6 cellular contexts compared by ENCODE assay signal in genomic region chr12:55706840-55707671, GRCh38. TPM values are rescaled to one million over a fixed set of nuclear protein-coding genes. Genes with fewer than 3 reads are reported as not detected.
DNase-seq lines count a peak whose midpoint lies in the region; ATAC-seq, FAIRE-seq and TF ChIP-seq lines count a peak whose summit lies in the region.

No MANE protein-coding gene starts in this region.

- no peaks in the 10 kb centered on the region for H4K20me1 ChIP-seq in DOHH2 (ENCODE audit: control insufficient read depth, insufficient read depth, low read depth, low read length)

- FAIRE-seq in GM19239 (lab: Jason Lieb, UNC) (no peak), GM12892 (lab: Jason Lieb, UNC) (no peak)

- H3K4me3 ChIP-seq in DOHH2 (ENCODE audit: low read length) (no peak overlapping the region), right lobe of liver (peak overlapping the region; percentile 50 to 56 (median 52))

- peak overlapping the region; percentile 18; the same call in 1 of the 2 replicates for H3K4me2 ChIP-seq in DOHH2 (ENCODE audit: low read length)

- H3K36me3 ChIP-seq in DOHH2 (ENCODE audit: control insufficient read depth, low read length) (no peaks in the 10 kb centered on the region), right lobe of liver (no peaks in the 10 kb centered on the region)

- H3K27me3 ChIP-seq in DOHH2 (ENCODE audit: control insufficient read depth, low read length) (peaks cover 39% of the 10 kb centered on the region), right lobe of liver (no peaks in the 10 kb centered on the region)

- no peaks in the 10 kb centered on the region for H3K9me2 ChIP-seq in DOHH2 (replicated peaks; ENCODE audit: control insufficient read depth, low read length)

- intact Hi-C loops in activated B cell treated with CpG ODN at 0.5 μM for 24 hours (cut with micrococcal nuclease): loop anchor here (2.0 kb wide), 2 partner anchors 24 to 34 kb away; no protein-coding TSS in a partner anchor
- intact Hi-C loops in right lobe of liver (cut with DNase I): no loop called here

- DNase-seq in activated B cell treated with CpG ODN at 0.5 μM for 24 hours (no peak), right lobe of liver (no peak), GM19239 (ENCODE audit: insufficient read length, low spot score) (no peak), H4 (ENCODE audit: low spot score) (no peak), GM12892 (ENCODE audit: insufficient read length) (no peak)

- no peaks in the 10 kb centered on the region for H3K9me3 ChIP-seq in DOHH2 (ENCODE audit: control insufficient read depth, insufficient read depth, low read length)
- H3K9me3 ChIP-seq in right lobe of liver: no peaks in the 10 kb centered on the region

- peak; percentile 32 for ATAC-seq in activated B cell treated with CpG ODN at 0.5 μM for 24 hours (ENCODE audit: low read depth)
- peak; percentile 7 to 36 (median 16) for ATAC-seq in right lobe of liver

- H3K4me3 Mint-ChIP-seq in activated B cell treated with CpG ODN at 0.5 μM for 24 hours: peak overlapping the region; percentile 86

- peaks cover 35% of the 10 kb centered on the region for H3K4me1 ChIP-seq in DOHH2 (ENCODE audit: control insufficient read depth, low read length)
- H3K4me1 ChIP-seq in right lobe of liver: peaks cover 0 to 36% (median 0%) of the 10 kb centered on the region in 4 donors

- H3K9me3 Mint-ChIP-seq in activated B cell treated with CpG ODN at 0.5 μM for 24 hours: no peaks in the 10 kb centered on the region

- no peaks in the 10 kb centered on the region for H3F3A ChIP-seq in DOHH2 (ENCODE audit: control insufficient read depth, insufficient read depth)

- CTCF ChIA-PET in activated B cell treated with CpG ODN at 0.5 μM for 24 hours (lab: Charles Lee): interaction anchor here (0.7 to 1.9 kb wide), 5 partner anchors 9 to 61 kb away, joined by 3 to 5 read pairs (median 4); partner anchors contain the start of gene BLOC1S1

- peaks cover 4% of the 10 kb centered on the region for H3K27me3 Mint-ChIP-seq in activated B cell treated with CpG ODN at 0.5 μM for 24 hours

- no peak for TF ChIP-seq POLR2A in right lobe of liver (IDR thresholded peaks at IDR 0.05)
- no peak for TF ChIP-seq POLR2A in GM12892 (IDR thresholded peaks at IDR 0.05; ENCODE audit: low read depth, low read length)

- H3K27ac Mint-ChIP-seq in activated B cell treated with CpG ODN at 0.5 μM for 24 hours: no peak overlapping the region

- 13% methylated on average over 14 of the region's 23 CpGs for WGBS in right lobe of liver (ENCODE audit: insufficient coverage, low coverage, low lambda C conversion rate, missing lambda C conversion rate)

- peaks cover 23% of the 10 kb centered on the region for H3K4me1 Mint-ChIP-seq in activated B cell treated with CpG ODN at 0.5 μM for 24 hours

- H3K27ac ChIP-seq in DOHH2 (ENCODE audit: low read depth, low read length): no peak overlapping the region
- no peak overlapping the region for H3K27ac ChIP-seq in right lobe of liver

- POLR2A ChIA-PET in activated B cell treated with CpG ODN at 0.5 μM for 24 hours (lab: Charles Lee): interaction anchor here (0.5 to 1.8 kb wide), 6 partner anchors 9 to 1405 kb away, joined by 3 to 9 read pairs (median 3); partner anchors contain the start of gene BLOC1S1

- H3K79me2 ChIP-seq in DOHH2 (ENCODE audit: control insufficient read depth, low read length): no peaks in the 10 kb centered on the region

- TF ChIP-seq CTCF in DOHH2 (IDR thresholded peaks at IDR 0.05; ENCODE audit: low read depth, low read length, poor library complexity, severe bottlenecking): no peak
- TF ChIP-seq CTCF in activated B cell treated with CpG ODN at 0.5 μM for 24 hours (IDR thresholded peaks at IDR 0.05): no peak
- no peak for TF ChIP-seq CTCF in right lobe of liver (IDR thresholded peaks at IDR 0.05)

- H3K36me3 Mint-ChIP-seq in activated B cell treated with CpG ODN at 0.5 μM for 24 hours (ENCODE audit: low read depth): no peaks in the 10 kb centered on the region

RNA-seq across cellular contexts. Expression of gene ITGA7, which starts 0.6 kb away (rescaled TPM):
- total RNA-seq in activated B cell treated with CpG ODN at 0.5 μM for 24 hours: 1.4 and 2.1 TPM in 2 replicates
- 10 to 100 TPM in 3 of 6 experiments, 1 to 10 TPM in 3; 3.1 to 20.1 (median 8.3) TPM for total RNA-seq in right lobe of liver
- total RNA-seq in H4 (2014; rRNA removed; shearing (Covaris generic)): 0.88 and 1.2 TPM in 2 replicates
- polyA plus RNA-seq in GM12892 (2012; ENCODE audit: missing spikeins): 2.2 TPM

RNA-seq across cellular contexts. Expression of gene BLOC1S1, which starts 8.8 kb away (rescaled TPM):
- 91.0 and 104 TPM in 2 replicates for total RNA-seq in activated B cell treated with CpG ODN at 0.5 μM for 24 hours
- 100 to 1,000 TPM in 3 of 6 experiments, 10 to 100 TPM in 3; 81.8 to 175 (median 99.0) TPM for total RNA-seq in right lobe of liver
- total RNA-seq in H4 (2014; rRNA removed; shearing (Covaris generic)): 116 and 160 TPM in 2 replicates
- 87.6 TPM for polyA plus RNA-seq in GM12892 (2012; ENCODE audit: missing spikeins)

RNA-seq across cellular contexts. Expression of gene RDH5, which starts 13.1 kb away (rescaled TPM):
- total RNA-seq in activated B cell treated with CpG ODN at 0.5 μM for 24 hours: 10.3 and 16.5 TPM in 2 replicates
- total RNA-seq in right lobe of liver: 10 to 100 TPM; 26.3 to 52.5 (median 43.0) TPM
- total RNA-seq in H4 (2014; rRNA removed; shearing (Covaris generic)): 0.49 and 0.81 TPM in 2 replicates
- polyA plus RNA-seq in GM12892 (2012; ENCODE audit: missing spikeins): 3.9 TPM

RNA-seq across cellular contexts. Expression of gene CD63, which starts 21.8 kb away (rescaled TPM):
- 104 and 111 TPM in 2 replicates for total RNA-seq in activated B cell treated with CpG ODN at 0.5 μM for 24 hours
- total RNA-seq in right lobe of liver: 100 to 1,000 TPM; 213 to 556 (median 317) TPM
- total RNA-seq in H4 (2014; rRNA removed; shearing (Covaris generic)): 1,118 and 1,197 TPM in 2 replicates
- 131 TPM for polyA plus RNA-seq in GM12892 (2012; ENCODE audit: missing spikeins)

RNA-seq across cellular contexts. Expression of gene GDF11, which starts 35.9 kb away (rescaled TPM):
- total RNA-seq in activated B cell treated with CpG ODN at 0.5 μM for 24 hours (5.2 and 6.4 TPM in 2 replicates), right lobe of liver (under 1 TPM; 0.25 to 0.95 (median 0.54) TPM)
- total RNA-seq in H4 (2014; rRNA removed; shearing (Covaris generic)): 7.7 and 8.4 TPM in 2 replicates
- polyA plus RNA-seq in GM12892 (2012; ENCODE audit: missing spikeins): 3.0 TPM
